8 cellular contexts compared by ENCODE assay signal in the genomic region with DNA sequence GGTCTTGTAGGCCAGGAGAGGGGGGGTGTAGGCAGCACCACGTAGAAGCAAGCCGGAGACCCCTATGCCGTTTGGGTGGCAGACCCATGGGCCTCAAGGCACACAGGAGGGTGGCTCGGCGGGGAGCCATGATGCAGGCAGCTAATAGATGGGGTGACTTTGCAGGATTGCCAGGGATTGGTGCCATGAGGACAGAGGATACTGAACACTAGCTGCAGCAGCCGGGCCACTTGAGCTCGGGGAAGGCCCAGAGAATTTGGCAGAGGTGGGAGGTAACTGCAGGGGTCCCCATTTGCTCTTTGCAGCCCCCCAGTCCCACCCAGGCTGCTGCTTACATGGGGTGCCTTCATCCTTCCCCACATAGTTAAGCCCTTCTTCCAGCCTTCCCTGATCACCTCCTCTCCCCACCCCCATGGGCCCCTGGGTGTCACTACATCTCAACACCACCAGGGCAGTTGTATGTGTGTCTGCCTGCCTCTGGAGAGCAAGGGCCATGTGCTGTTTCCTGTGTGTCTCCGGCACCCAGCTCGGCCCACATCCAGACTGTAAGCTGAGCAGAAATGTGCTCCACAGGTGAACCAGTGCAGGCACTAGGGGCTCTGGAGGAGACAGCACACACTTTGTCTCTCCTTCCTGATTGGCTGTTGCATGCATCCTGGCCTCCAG. TPM values are rescaled to one million over a fixed set of nuclear protein-coding genes. Genes with fewer than 3 reads are reported as not detected.
A peak's percentile ranks its signal among the peaks of the same experiment; 100 is the strongest.
DNase-seq lines count a peak whose midpoint lies in the region; ATAC-seq, FAIRE-seq and TF ChIP-seq lines count a peak whose summit lies in the region.

No MANE protein-coding gene starts in this region.

- DNase-seq in BE2C: peak; percentile 66
- no peak for DNase-seq in HFFc6
- peak; percentile 13 for DNase-seq in activated T-helper 1 cell treated with Interleukin-2 at 50 U/mL for 16 hours (ENCODE audit: low read depth)
- peak; percentile 72 for DNase-seq in HepG2 (ENCODE audit: low spot score)
- DNase-seq in activated effector memory CD4-positive, alpha-beta T cell treated with Interleukin-2 at 50 U/mL for 16 hours: no peak
- DNase-seq in OCI-M2 (lab: John Stamatoyannopoulos, UW; ENCODE audit: unreplicated experiment): no peak
- no peak for DNase-seq in GM20000 (ENCODE audit: low spot score)

- H3K9me3 ChIP-seq in BE2C (no peaks in the 10 kb centered on the region), HepG2 (ENCODE audit: low read length) (no peaks in the 10 kb centered on the region)

- H3K4me3 Mint-ChIP-seq in HFFc6: no peak overlapping the region

- H3K36me3 Mint-ChIP-seq in HFFc6 (ENCODE audit: low read depth): no peaks in the 10 kb centered on the region

- POLR2A ChIA-PET in HepG2 (lab: Yijun Ruan, JAX): no interaction called here

- H4K20me1 ChIP-seq in HepG2 (ENCODE audit: insufficient read depth, low read length): peaks cover 43% of the 10 kb centered on the region; the same call in 1 of the 2 replicates

- peak; percentile 42 for TF ChIP-seq CTCF in BE2C (IDR thresholded peaks at IDR 0.05; ENCODE audit: low read depth, low read length)
- TF ChIP-seq CTCF in HFFc6 (IDR thresholded peaks at IDR 0.05): peak; percentile 56; the same call in 1 of the 2 replicates
- TF ChIP-seq CTCF in HepG2 (CRISPR knock-in tag; IDR thresholded peaks at IDR 0.05): peak; percentile 33; the same call in 1 of the 2 replicates
- TF ChIP-seq CTCF in GM20000 (IDR thresholded peaks at IDR 0.05; ENCODE audit: extremely low read depth, missing control alignments): no peak

- ATAC-seq in HepG2: peak; percentile 73
- no peak for ATAC-seq in GM19463 (IDR thresholded peaks at IDR 0.05; ENCODE audit: unreplicated experiment)

- no TSS peak for BruUV-seq in HepG2 (replicated peaks; lab: Mats Ljungman, UMichigan)

- H3K27ac ChIP-seq in HepG2 (ENCODE audit: extremely low read length, insufficient read depth, low read length): no peak overlapping the region

- H3K9ac ChIP-seq in HepG2 (ENCODE audit: insufficient read depth, low read depth, low read length): no peak overlapping the region

- in situ Hi-C loops in HepG2 (cut with HindIII; ENCODE audit: extremely low pct_ligation_motif_present, low pct_unique_long_range_greater_than_20kb): no loop called here

- no peaks in the 10 kb centered on the region for H3K27me3 ChIP-seq in BE2C
- no peaks in the 10 kb centered on the region for H3K27me3 ChIP-seq in HepG2 (ENCODE audit: control insufficient read depth in 1 of 2, insufficient read depth in 2 of 2, low read length in 2 of 2)

- peaks cover 3% of the 10 kb centered on the region for H3K79me2 ChIP-seq in HepG2 (ENCODE audit: insufficient read depth, low read length)

- TF ChIP-seq EP300 in HepG2 (IDR thresholded peaks at IDR 0.05; ENCODE audit: low read depth in 2 of 2, low read length in 2 of 2): no peak
- no peak for TF ChIP-seq EP300 in HepG2 (CRISPR knock-in tag; IDR thresholded peaks at IDR 0.05; ENCODE audit: borderline replicate concordance)

- H3K9me3 Mint-ChIP-seq in HFFc6: no peaks in the 10 kb centered on the region

- peaks cover 4% of the 10 kb centered on the region for H3K27me3 Mint-ChIP-seq in HFFc6 (ENCODE audit: insufficient read depth)

- no peak overlapping the region for H2AFZ ChIP-seq in HepG2 (ENCODE audit: low read length)

- H3K4me1 ChIP-seq in BE2C: peaks cover 44% of the 10 kb centered on the region
- H3K4me1 ChIP-seq in HepG2 (ENCODE audit: insufficient read depth, low read length): peaks cover 68% of the 10 kb centered on the region

- peak overlapping the region; percentile 6; the same call in 1 of the 2 replicates for H3K4me2 ChIP-seq in HepG2 (ENCODE audit: low read depth, low read length)

- peaks cover 37% of the 10 kb centered on the region for H3K4me1 Mint-ChIP-seq in HFFc6 (ENCODE audit: low read depth)

- WGBS in HepG2 (ENCODE audit: low lambda C conversion rate): 70% methylated on average over 7 of the region's 9 CpGs

- peak; percentile 81 for FAIRE-seq in HepG2 (lab: Jason Lieb, UNC)

- TF ChIP-seq RAD21 in HepG2 (CRISPR knock-in tag; IDR thresholded peaks at IDR 0.05): 0 out of 2 replicates have a peak, but pooled peaks have one; percentile 23

- H3K36me3 ChIP-seq in BE2C (no peaks in the 10 kb centered on the region), HepG2 (replicated peaks in 1 of 2; ENCODE audit: control insufficient read depth in 1 of 2, insufficient read depth in 2 of 2, low read length in 2 of 2) (no peaks in the 10 kb centered on the region)

- CTCF ChIA-PET in HepG2 (lab: Yijun Ruan, JAX; ENCODE audit: low intra/inter-chr PET ratio, low total read pairs): no interaction called here

- TF ChIP-seq POLR2A in HepG2 (IDR thresholded peaks at IDR 0.05; ENCODE audit: insufficient read depth in 1 of 2, low read depth in 2 of 2, low read length in 2 of 2): no peak

- intact Hi-C loops in HepG2 (cut with micrococcal nuclease; ENCODE audit: unreplicated experiment): no loop called here

- H3K4me3 ChIP-seq in BE2C (ENCODE audit: low read depth, low read length) (peak overlapping the region; percentile 58; the same call in 1 of the 2 replicates), HepG2 (replicated peaks in 1 of 3; ENCODE audit: insufficient read depth in 1 of 3, low read depth in 2 of 3, low read length in 3 of 3) (no peak overlapping the region; a peak in 1 of 6 replicates)

- peak overlapping the region; percentile 16; the same call in 1 of the 2 replicates for H3K27ac Mint-ChIP-seq in HFFc6

TF ChIP-seq in HepG2, 621 proteins besides CTCF, POLR2A, EP300 and RAD21 (continues in another document):
- TF ChIP-seq, protein P1, sequence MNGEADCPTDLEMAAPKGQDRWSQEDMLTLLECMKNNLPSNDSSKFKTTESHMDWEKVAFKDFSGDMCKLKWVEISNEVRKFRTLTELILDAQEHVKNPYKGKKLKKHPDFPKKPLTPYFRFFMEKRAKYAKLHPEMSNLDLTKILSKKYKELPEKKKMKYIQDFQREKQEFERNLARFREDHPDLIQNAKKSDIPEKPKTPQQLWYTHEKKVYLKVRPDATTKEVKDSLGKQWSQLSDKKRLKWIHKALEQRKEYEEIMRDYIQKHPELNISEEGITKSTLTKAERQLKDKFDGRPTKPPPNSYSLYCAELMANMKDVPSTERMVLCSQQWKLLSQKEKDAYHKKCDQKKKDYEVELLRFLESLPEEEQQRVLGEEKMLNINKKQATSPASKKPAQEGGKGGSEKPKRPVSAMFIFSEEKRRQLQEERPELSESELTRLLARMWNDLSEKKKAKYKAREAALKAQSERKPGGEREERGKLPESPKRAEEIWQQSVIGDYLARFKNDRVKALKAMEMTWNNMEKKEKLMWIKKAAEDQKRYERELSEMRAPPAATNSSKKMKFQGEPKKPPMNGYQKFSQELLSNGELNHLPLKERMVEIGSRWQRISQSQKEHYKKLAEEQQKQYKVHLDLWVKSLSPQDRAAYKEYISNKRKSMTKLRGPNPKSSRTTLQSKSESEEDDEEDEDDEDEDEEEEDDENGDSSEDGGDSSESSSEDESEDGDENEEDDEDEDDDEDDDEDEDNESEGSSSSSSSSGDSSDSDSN (CRISPR knock-in tag; IDR thresholded peaks at IDR 0.05): peak; percentile 26; the same call in 1 of the 2 replicates
- no peak for TF ChIP-seq NR2F6 (IDR thresholded peaks at IDR 0.05)
- 0 out of 2 replicates have a peak, but pooled peaks have one; percentile 31 for TF ChIP-seq NR2F6 (CRISPR knock-in tag; IDR thresholded peaks at IDR 0.05)
- peak; percentile 45; the same call in 1 of the 3 replicates for TF ChIP-seq MXI1 (IDR thresholded peaks at IDR 0.05; ENCODE audit: borderline replicate concordance, low read depth, low read length)
- TF ChIP-seq ZNF224 (CRISPR knock-in tag; IDR thresholded peaks at IDR 0.05): no peak
- TF ChIP-seq FOXC1 (CRISPR knock-in tag; IDR thresholded peaks at IDR 0.05; ENCODE audit: borderline replicate concordance): no peak

RNA-seq across cellular contexts. Expression of gene SREBF1, which starts 52.1 kb away (rescaled TPM):
- 73.2 TPM for polyA plus RNA-seq in BE2C (2012; ENCODE audit: insufficient read depth, insufficient read length, low read depth)
- 10 to 100 TPM; 34.9 to 51.7 (median 40.5) TPM for total RNA-seq in HFFc6 (2021; fragmentation: NEBNext Ultra II Directional; extraction: Animal tissue kit (Norgen Biotek cat#: 25700))
- 12.6 and 34.3 TPM in 2 replicates for total RNA-seq in HepG2 (2016; rRNA removed; fragmentation: Illumina TruSeq; extraction: Trizol)
- 17.8 and 21.9 TPM in 2 replicates for total RNA-seq in HepG2 (2016; cell fraction: cytosol; rRNA removed; fragmentation: Illumina TruSeq; extraction: Trizol; ENCODE audit: low read depth)
- total RNA-seq in HepG2 (2016; cell fraction: insoluble cytoplasmic fraction; rRNA removed; fragmentation: Illumina TruSeq; extraction: Trizol): 11.7 and 40.3 TPM in 2 replicates
- 12.6 and 16.8 TPM in 2 replicates for total RNA-seq in HepG2 (2016; cell fraction: membrane; rRNA removed; fragmentation: Illumina TruSeq; extraction: Trizol)
- total RNA-seq in HepG2 (2016; cell fraction: nucleus; rRNA removed; fragmentation: Illumina TruSeq; extraction: Trizol): 53.2 and 57.7 TPM in 2 replicates
- 38.0 and 57.5 TPM in 2 replicates for polyA plus RNA-seq in HepG2 (2011; rRNA removed)
- polyA plus RNA-seq in HepG2 (2011; cell fraction: cytosol; rRNA removed): 16.6 and 23.2 TPM in 2 replicates
- 385 and 409 TPM in 2 replicates for polyA plus RNA-seq in HepG2 (2011; cell fraction: nucleus; rRNA removed)
- 60.2 and 60.8 TPM in 2 replicates for polyA plus RNA-seq in HepG2 (2012)
- polyA plus RNA-seq in HepG2 (2016; cell fraction: cytosol; fragmentation: Illumina TruSeq; extraction: Trizol; ENCODE audit: low read depth): 3.6 and 4.8 TPM in 2 replicates
- 11.3 and 14.1 TPM in 2 replicates for polyA plus RNA-seq in HepG2 (2016; cell fraction: insoluble cytoplasmic fraction; fragmentation: Illumina TruSeq; extraction: Trizol; ENCODE audit: low read depth)
- 7.4 and 8.0 TPM in 2 replicates for polyA plus RNA-seq in HepG2 (2016; cell fraction: membrane; fragmentation: Illumina TruSeq; extraction: Trizol; ENCODE audit: low read depth)
- 156 and 162 TPM in 2 replicates for polyA plus RNA-seq in HepG2 (2016; cell fraction: nucleus; fragmentation: Illumina TruSeq; extraction: Trizol; ENCODE audit: insufficient read depth, low read depth)
- 70.2 and 130 TPM in 2 replicates for polyA minus RNA-seq in HepG2 (2011; rRNA and poly(A)+ RNA removed; ENCODE audit: low replicate concordance)
- 35.3 and 56.1 TPM in 2 replicates for polyA minus RNA-seq in HepG2 (2011; cell fraction: cytosol; rRNA and poly(A)+ RNA removed)
- 93.2 and 119 TPM in 2 replicates for polyA minus RNA-seq in HepG2 (2011; cell fraction: nucleus; rRNA and poly(A)+ RNA removed)

Comparison
In these comparisons a context has a peak if more than half of its experiments do, and no peak if none do; other contexts are left out.
1. DNase-seq: peak in BE2C (single experiment), activated T-helper 1 cell treated with Interleukin-2 at 50 U/mL for 16 hours (single experiment) and HepG2 (single experiment); none in HFFc6 (single experiment), activated effector memory CD4-positive, alpha-beta T cell treated with Interleukin-2 at 50 U/mL for 16 hours (single experiment), OCI-M2 (single experiment) and GM20000 (single experiment).